16 cellular contexts compared by ENCODE assay signal in genomic region chr16:82638095-82638798, GRCh38. TPM values are rescaled to one million over a fixed set of nuclear protein-coding genes. Genes with fewer than 3 reads are reported as not detected.
DNase-seq lines count a peak whose midpoint lies in the region; ATAC-seq and TF ChIP-seq lines count a peak whose summit lies in the region.
"Had no signal": no experiment of that assay in that cellular context is flagged by ENCODE, and none has a peak within 500 bp of the region (broad histone marks: within the 10 kb centered on the region; RNA-seq: fewer than 3 reads in every experiment).

No MANE protein-coding gene starts in this region.

- H4K20me1 ChIP-seq in PC-3 (ENCODE audit: low read length) = no peaks in the 10 kb centered on the region

- BruUV-seq in PC-3 (replicated peaks; lab: Mats Ljungman, UMichigan) = no TSS peak

- H3K36me3 ChIP-seq in PC-3 (ENCODE audit: low read depth, low read length) = no peaks in the 10 kb centered on the region
- H3K36me3 ChIP-seq in testis (ENCODE audit: low read depth, missing control alignments) = no peaks in the 10 kb centered on the region
- H3K36me3 ChIP-seq: cardiac muscle cell, esophagus muscularis mucosa had no signal

- intact Hi-C loops in PC-3 (cut with micrococcal nuclease) = loop anchor here (5.0 kb wide), 1 partner anchor 36 kb away; no protein-coding TSS in a partner anchor
- intact Hi-C loops in testis (cut with DNase I; ENCODE audit: low total_unique reads) = no loop called here

- no peak for TF ChIP-seq POLR2A in testis (IDR thresholded peaks at IDR 0.05)

- H2AFZ ChIP-seq in PC-3 (ENCODE audit: low read length) = no peak overlapping the region

- H3K4me3 ChIP-seq in PC-3 (ENCODE audit: low read length) (no peak overlapping the region), epithelial cell of esophagus (ENCODE audit: low read length) (no peak overlapping the region), testis (no peak overlapping the region)
- H3K4me3 ChIP-seq: cardiac muscle cell, esophagus muscularis mucosa had no signal

- H3K4me1 ChIP-seq in PC-3 (ENCODE audit: insufficient read depth, low read length) = peaks cover 30% of the 10 kb centered on the region
- H3K4me1 ChIP-seq in testis = no peaks in the 10 kb centered on the region

- H3K27me3 ChIP-seq in PC-3 (ENCODE audit: low read length) = no peaks in the 10 kb centered on the region
- no peaks in the 10 kb centered on the region for H3K27me3 ChIP-seq in testis
- H3K27me3 ChIP-seq: cardiac muscle cell had no signal

- WGBS in testis, 2 donors = 68 to 81% methylated on average over 4 of the region's 4 CpGs

- no peaks in the 10 kb centered on the region for H3K9me2 ChIP-seq in PC-3 (replicated peaks; ENCODE audit: low read length)

- CTCF ChIA-PET in PC-3 (lab: Charles Lee) = no interaction called here

- no peak for TF ChIP-seq CTCF in PC-3 (conservative IDR thresholded peaks at IDR 0.05; ENCODE audit: low read depth, low read length)
- no peak for TF ChIP-seq CTCF in epithelial cell of esophagus (IDR thresholded peaks at IDR 0.05; ENCODE audit: insufficient read depth, low read depth, low read length, missing control alignments)
- TF ChIP-seq CTCF in testis (IDR thresholded peaks at IDR 0.05) = no peak

- H3K4me2 ChIP-seq in PC-3 (ENCODE audit: low read length) = no peak overlapping the region

- in situ Hi-C loops in Caki2 (cut with HindIII; ENCODE audit: low pct_unique_long_range_greater_than_20kb, low sequenced_read_pairs) = no loop called here

- POLR2A ChIA-PET in PC-3 (lab: Charles Lee; ENCODE audit: unreplicated experiment) = no interaction called here

- no peak for ATAC-seq in PC-3
- ATAC-seq: stimulated activated naive B cell treated with anti-CD40 and anti-IgM and Interleukin-4, amounts not matched to agents 10 μg/mL and 1 μg/mL and 100 μg/mL, for 72 hours had no signal

- H3F3A ChIP-seq in PC-3 (ENCODE audit: low read length, unreplicated experiment) = no peaks in the 10 kb centered on the region

- no peaks in the 10 kb centered on the region for H3K79me2 ChIP-seq in PC-3 (ENCODE audit: low read length)

- H3K27ac ChIP-seq in PC-3 (ENCODE audit: low read length) (peak overlapping the region; percentile 49), testis (no peak overlapping the region)
- H3K27ac ChIP-seq: cardiac muscle cell, esophagus muscularis mucosa had no signal

- H3K9me3 ChIP-seq in PC-3 (ENCODE audit: low read length) = no peaks in the 10 kb centered on the region
- no peaks in the 10 kb centered on the region for H3K9me3 ChIP-seq in testis
- H3K9me3 ChIP-seq: esophagus muscularis mucosa had no signal

- H3K9ac ChIP-seq in PC-3 (ENCODE audit: low read length) = no peak overlapping the region

- DNase-seq in Caki2 (ENCODE audit: low read depth) (peak; percentile 57), PC-3 (peak; percentile 57), epithelial cell of esophagus (ENCODE audit: low read depth) (peak; percentile 43), lung microvascular endothelial cell (ENCODE audit: low read depth in 2 of 2) (peak; percentile 76 to 96), retina (no peak), NOMO-1 treated with dmso at 0.1 percent for 144 hours (lab: John Stamatoyannopoulos, UW; ENCODE audit: unreplicated experiment) (no peak), testis (no peak), NCI-H510A treated with DMSO at 0.1 percent for 48 hours (lab: John Stamatoyannopoulos, UW) (no peak)
- DNase-seq: activated CD4-positive, alpha-beta T cell treated with anti-CD3 and anti-CD28 coated beads, Interleukin-2, amount 10 ng/mL, durations not matched to agents 7 days and 5 days; C1 segment of cervical spinal cord; NCI-H1930; stimulated activated naive B cell treated with anti-CD40 and anti-IgM and Interleukin-4, amounts not matched to agents 10 μg/mL and 1 μg/mL and 100 μg/mL, for 72 hours; T-helper 1 cell had no signal

RNA-seq across cellular contexts. Expression of gene CDH13, which starts 11.5 kb away (rescaled TPM):
- not detected in 2 replicates for total RNA-seq in Caki2 (2014; rRNA removed; shearing (Covaris generic); ENCODE audit: low replicate concordance)
- total RNA-seq in PC-3 (2014; rRNA removed) = 0.36 TPM in 1 of 2 replicates, not detected in the other
- total RNA-seq in lung microvascular endothelial cell = 14.5 and 23.5 TPM in 2 replicates
- total RNA-seq in testis = 1 to 10 TPM; 1.2 to 2.0 TPM
- 11.1 TPM for polyA plus RNA-seq in testis (ENCODE audit: insufficient read depth, low read depth, low replicate concordance)
- total RNA-seq: activated CD4-positive, alpha-beta T cell treated with anti-CD3 and anti-CD28 coated beads, Interleukin-2, amount 10 ng/mL, durations not matched to agents 7 days and 5 days; activated T-helper 2 cell treated with anti-CD3 and anti-CD28 coated beads, Interferon-gamma antibody, Interleukin-2, Interleukin-4, amounts not matched to agents 10 μg/mL and 5 μg/mL and 100 μg/mL, durations not matched to agents 14 hours and 24 hours and 36 hours had no signal

Comparison
In these comparisons a context has a peak if more than half of its experiments do, and no peak if none do; other contexts are left out.
1. DNase-seq: peak in Caki2 (single experiment), PC-3 (single experiment), epithelial cell of esophagus (single experiment) and lung microvascular endothelial cell (2 of 2); none in retina (single experiment), NOMO-1 treated with dmso at 0.1 percent for 144 hours (single experiment), testis (single experiment) and NCI-H510A treated with DMSO at 0.1 percent for 48 hours (single experiment).